ENCODE assay signal across 1 cellular context in genomic region chr4:2963185-2964076, GRCh38.
A peak's percentile ranks its signal among the peaks of the same experiment; 100 is the strongest.
TF ChIP-seq lines count a peak whose summit lies in the region.

GRK4 (plus strand) TSS chr4:2963571; CDS start chr4:2964071, 500 bp downstream.
NOP14 (minus strand) TSS chr4:2963406; CDS start chr4:2963319, 87 bp downstream.

TF ChIP-seq in GM12878, 131 proteins besides CTCF, POLR2A, EP300 and RAD21 (continued from another document and continues in another):
- TF ChIP-seq IRF3 (IDR thresholded peaks at IDR 0.05) (0 out of 2 replicates have a peak, but pooled peaks have one; percentile 30), ZBTB33 (IDR thresholded peaks at IDR 0.05) (peak; percentile 33; the same call in 1 of the 2 replicates), NR2C1 (IDR thresholded peaks at IDR 0.05) (peak; percentile 87), NBN (IDR thresholded peaks at IDR 0.05) (peak; percentile 62), NFIC (IDR thresholded peaks at IDR 0.05; ENCODE audit: low read depth, low read length) (no peak), NKRF (conservative IDR thresholded peaks at IDR 0.05) (peak; percentile 86), DPF2 (IDR thresholded peaks at IDR 0.05) (peak; percentile 52; the same call in 1 of the 2 replicates), MYC (IDR thresholded peaks at IDR 0.05; ENCODE audit: insufficient read depth, insufficient read length, insufficient replicate concordance, low read length, severe bottlenecking) (peak; percentile 95), STAT1 (conservative IDR thresholded peaks at IDR 0.05) (peak; percentile 90; the same call in 1 of the 2 replicates), NR2F1 (conservative IDR thresholded peaks at IDR 0.05) (0 out of 2 replicates have a peak, but pooled peaks have one; percentile 21), RELA (IDR thresholded peaks at IDR 0.05; ENCODE audit: borderline replicate concordance, partially characterized antibody) (peak; percentile 83), HDAC2 (IDR thresholded peaks at IDR 0.05) (peak; percentile 83; the same call in 1 of the 2 replicates), YBX1 (IDR thresholded peaks at IDR 0.05) (no peak), SMAD5 (IDR thresholded peaks at IDR 0.05; ENCODE audit: low read depth) (peak; percentile 72), IRF5 (IDR thresholded peaks at IDR 0.05; ENCODE audit: borderline replicate concordance) (peak; percentile 92), RB1 (IDR thresholded peaks at IDR 0.05; ENCODE audit: borderline replicate concordance) (no peak; the same call in 1 of the 2 replicates), GABPA (IDR thresholded peaks at IDR 0.05; ENCODE audit: low read depth) (no peak), KAT2A (conservative IDR thresholded peaks at IDR 0.05; ENCODE audit: control insufficient read depth, low read depth, low read length) (no peak), SIN3A (IDR thresholded peaks at IDR 0.05; ENCODE audit: low read depth, low read length) (peak; percentile 63), POLR2AphosphoS5 (IDR thresholded peaks at IDR 0.05; ENCODE audit: low read length) (peak; percentile 78; the same call in 1 of the 2 replicates), ZNF24 (IDR thresholded peaks at IDR 0.05) (no peak), POLR2AphosphoS2 (IDR thresholded peaks at IDR 0.05; ENCODE audit: low read depth, low read length) (0 out of 2 replicates have a peak, but pooled peaks have one; percentile 41), TAF1 (IDR thresholded peaks at IDR 0.05; ENCODE audit: borderline replicate concordance, low read depth, low read length) (peak; percentile 72; the same call in 1 of the 2 replicates), USF2 (IDR thresholded peaks at IDR 0.05; ENCODE audit: borderline replicate concordance, low read depth, low read length) (peak; percentile 68), TBL1XR1 (IDR thresholded peaks at IDR 0.05; ENCODE audit: low read depth, low read length) (peak; percentile 64; the same call in 1 of the 2 replicates), PML (IDR thresholded peaks at IDR 0.05; ENCODE audit: low read length) (peak; percentile 55; the same call in 1 of the 2 replicates), E4F1 (IDR thresholded peaks at IDR 0.05; ENCODE audit: borderline replicate concordance, partially characterized antibody) (peak; percentile 17), SREBF1 (IDR thresholded peaks at IDR 0.05; ENCODE audit: low read length) (peak; percentile 56; the same call in 1 of the 2 replicates), TCF3 (IDR thresholded peaks at IDR 0.05; ENCODE audit: borderline replicate concordance, insufficient read depth, low read depth, low read length) (no peak; the same call in 1 of the 2 replicates), IKZF2 (IDR thresholded peaks at IDR 0.05) (no peak), MLLT1 (IDR thresholded peaks at IDR 0.05) (no peak), BRCA1 (IDR thresholded peaks at IDR 0.05; ENCODE audit: low read depth, low read length) (peak; percentile 97), MEF2A (IDR thresholded peaks at IDR 0.05; ENCODE audit: insufficient read depth, low read depth, low read length) (0 out of 2 replicates have a peak, but pooled peaks have one; percentile 52)
- TF ChIP-seq, protein P1, sequence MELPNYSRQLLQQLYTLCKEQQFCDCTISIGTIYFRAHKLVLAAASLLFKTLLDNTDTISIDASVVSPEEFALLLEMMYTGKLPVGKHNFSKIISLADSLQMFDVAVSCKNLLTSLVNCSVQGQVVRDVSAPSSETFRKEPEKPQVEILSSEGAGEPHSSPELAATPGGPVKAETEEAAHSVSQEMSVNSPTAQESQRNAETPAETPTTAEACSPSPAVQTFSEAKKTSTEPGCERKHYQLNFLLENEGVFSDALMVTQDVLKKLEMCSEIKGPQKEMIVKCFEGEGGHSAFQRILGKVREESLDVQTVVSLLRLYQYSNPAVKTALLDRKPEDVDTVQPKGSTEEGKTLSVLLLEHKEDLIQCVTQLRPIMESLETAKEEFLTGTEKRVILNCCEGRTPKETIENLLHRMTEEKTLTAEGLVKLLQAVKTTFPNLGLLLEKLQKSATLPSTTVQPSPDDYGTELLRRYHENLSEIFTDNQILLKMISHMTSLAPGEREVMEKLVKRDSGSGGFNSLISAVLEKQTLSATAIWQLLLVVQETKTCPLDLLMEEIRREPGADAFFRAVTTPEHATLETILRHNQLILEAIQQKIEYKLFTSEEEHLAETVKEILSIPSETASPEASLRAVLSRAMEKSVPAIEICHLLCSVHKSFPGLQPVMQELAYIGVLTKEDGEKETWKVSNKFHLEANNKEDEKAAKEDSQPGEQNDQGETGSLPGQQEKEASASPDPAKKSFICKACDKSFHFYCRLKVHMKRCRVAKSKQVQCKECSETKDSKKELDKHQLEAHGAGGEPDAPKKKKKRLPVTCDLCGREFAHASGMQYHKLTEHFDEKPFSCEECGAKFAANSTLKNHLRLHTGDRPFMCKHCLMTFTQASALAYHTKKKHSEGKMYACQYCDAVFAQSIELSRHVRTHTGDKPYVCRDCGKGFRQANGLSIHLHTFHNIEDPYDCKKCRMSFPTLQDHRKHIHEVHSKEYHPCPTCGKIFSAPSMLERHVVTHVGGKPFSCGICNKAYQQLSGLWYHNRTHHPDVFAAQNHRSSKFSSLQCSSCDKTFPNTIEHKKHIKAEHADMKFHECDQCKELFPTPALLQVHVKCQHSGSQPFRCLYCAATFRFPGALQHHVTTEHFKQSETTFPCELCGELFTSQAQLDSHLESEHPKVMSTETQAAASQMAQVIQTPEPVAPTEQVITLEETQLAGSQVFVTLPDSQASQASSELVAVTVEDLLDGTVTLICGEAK (IDR thresholded peaks at IDR 0.05; ENCODE audit: borderline replicate concordance) = peak; percentile 58; the same call in 1 of the 2 replicates
- TF ChIP-seq, protein P2, sequence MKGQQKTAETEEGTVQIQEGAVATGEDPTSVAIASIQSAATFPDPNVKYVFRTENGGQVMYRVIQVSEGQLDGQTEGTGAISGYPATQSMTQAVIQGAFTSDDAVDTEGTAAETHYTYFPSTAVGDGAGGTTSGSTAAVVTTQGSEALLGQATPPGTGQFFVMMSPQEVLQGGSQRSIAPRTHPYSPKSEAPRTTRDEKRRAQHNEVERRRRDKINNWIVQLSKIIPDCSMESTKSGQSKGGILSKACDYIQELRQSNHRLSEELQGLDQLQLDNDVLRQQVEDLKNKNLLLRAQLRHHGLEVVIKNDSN (IDR thresholded peaks at IDR 0.05; ENCODE audit: borderline replicate concordance, extremely low read length, insufficient read depth, low read depth, low read length) = peak; percentile 86
- TF ChIP-seq, protein P3, sequence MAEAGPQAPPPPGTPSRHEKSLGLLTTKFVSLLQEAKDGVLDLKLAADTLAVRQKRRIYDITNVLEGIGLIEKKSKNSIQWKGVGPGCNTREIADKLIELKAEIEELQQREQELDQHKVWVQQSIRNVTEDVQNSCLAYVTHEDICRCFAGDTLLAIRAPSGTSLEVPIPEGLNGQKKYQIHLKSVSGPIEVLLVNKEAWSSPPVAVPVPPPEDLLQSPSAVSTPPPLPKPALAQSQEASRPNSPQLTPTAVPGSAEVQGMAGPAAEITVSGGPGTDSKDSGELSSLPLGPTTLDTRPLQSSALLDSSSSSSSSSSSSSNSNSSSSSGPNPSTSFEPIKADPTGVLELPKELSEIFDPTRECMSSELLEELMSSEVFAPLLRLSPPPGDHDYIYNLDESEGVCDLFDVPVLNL (IDR thresholded peaks at IDR 0.05; ENCODE audit: low read depth, low read length) = peak; percentile 33; the same call in 1 of the 2 replicates
- TF ChIP-seq, protein P4, sequence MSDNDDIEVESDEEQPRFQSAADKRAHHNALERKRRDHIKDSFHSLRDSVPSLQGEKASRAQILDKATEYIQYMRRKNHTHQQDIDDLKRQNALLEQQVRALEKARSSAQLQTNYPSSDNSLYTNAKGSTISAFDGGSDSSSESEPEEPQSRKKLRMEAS (IDR thresholded peaks at IDR 0.05; ENCODE audit: low read depth, low read length) = peak; percentile 99
- TF ChIP-seq, protein P5, sequence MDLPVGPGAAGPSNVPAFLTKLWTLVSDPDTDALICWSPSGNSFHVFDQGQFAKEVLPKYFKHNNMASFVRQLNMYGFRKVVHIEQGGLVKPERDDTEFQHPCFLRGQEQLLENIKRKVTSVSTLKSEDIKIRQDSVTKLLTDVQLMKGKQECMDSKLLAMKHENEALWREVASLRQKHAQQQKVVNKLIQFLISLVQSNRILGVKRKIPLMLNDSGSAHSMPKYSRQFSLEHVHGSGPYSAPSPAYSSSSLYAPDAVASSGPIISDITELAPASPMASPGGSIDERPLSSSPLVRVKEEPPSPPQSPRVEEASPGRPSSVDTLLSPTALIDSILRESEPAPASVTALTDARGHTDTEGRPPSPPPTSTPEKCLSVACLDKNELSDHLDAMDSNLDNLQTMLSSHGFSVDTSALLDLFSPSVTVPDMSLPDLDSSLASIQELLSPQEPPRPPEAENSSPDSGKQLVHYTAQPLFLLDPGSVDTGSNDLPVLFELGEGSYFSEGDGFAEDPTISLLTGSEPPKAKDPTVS (IDR thresholded peaks at IDR 0.05; ENCODE audit: low read depth, low read length) = no peak
